In genomic region chr1:2228157-2228594, GRCh38 we compare ENCODE assay signal across 8 cellular contexts. TPM values are rescaled to one million over a fixed set of nuclear protein-coding genes. Genes with fewer than 3 reads are reported as not detected.
A peak's percentile ranks its signal among the peaks of the same experiment; 100 is the strongest.
DNase-seq lines count a peak whose midpoint lies in the region; FAIRE-seq and TF ChIP-seq lines count a peak whose summit lies in the region.

TSS of gene SKI (plus strand) at chr1:2228319. CDS start at chr1:2228767, 448 bp downstream.

- peak within 1 kb of the TSS; percentile 72 for H2AFZ ChIP-seq in osteoblast (ENCODE audit: low read length)

- H3K4me3 ChIP-seq in DOHH2 (ENCODE audit: low read length) (peak within 1 kb of the TSS; percentile 58), SK-N-MC (peak within 1 kb of the TSS; percentile 80), fibroblast of the aortic adventitia (ENCODE audit: low read depth, low read length) (peak within 1 kb of the TSS; percentile 88), osteoblast (ENCODE audit: insufficient read depth, low read length) (peak within 1 kb of the TSS; percentile 88)

- no peak for TF ChIP-seq CTCF in DOHH2 (IDR thresholded peaks at IDR 0.05; ENCODE audit: low read depth, low read length, poor library complexity, severe bottlenecking)
- no peak for TF ChIP-seq CTCF in fibroblast of the aortic adventitia (IDR thresholded peaks at IDR 0.05; ENCODE audit: insufficient read depth, low read length)
- TF ChIP-seq CTCF in osteoblast (IDR thresholded peaks at IDR 0.05; ENCODE audit: extremely low read depth, low read depth, low read length): no peak

- H3K4me2 ChIP-seq in DOHH2 (ENCODE audit: low read length) (peak within 1 kb of the TSS; percentile 63), osteoblast (ENCODE audit: insufficient read depth, low read length) (peak within 1 kb of the TSS; percentile 85)

- H3F3A ChIP-seq in DOHH2 (ENCODE audit: control insufficient read depth, insufficient read depth): no peaks in the 10 kb centered on the region

- no peaks in the 10 kb centered on the region for H3K36me3 ChIP-seq in DOHH2 (ENCODE audit: control insufficient read depth, low read length)
- no peaks in the 10 kb centered on the region for H3K36me3 ChIP-seq in SK-N-MC (ENCODE audit: insufficient read depth, low read length)
- peaks cover 7% of the 10 kb centered on the region for H3K36me3 ChIP-seq in osteoblast (ENCODE audit: insufficient read depth, low read length)

- H3K4me1 ChIP-seq in DOHH2 (ENCODE audit: control insufficient read depth, low read length) (peaks cover 9% of the 10 kb centered on the region), osteoblast (ENCODE audit: insufficient read depth, low read length) (peaks cover 19% of the 10 kb centered on the region)

- H3K27ac ChIP-seq in DOHH2 (ENCODE audit: low read depth, low read length): no peak within 1 kb of the TSS
- peak within 1 kb of the TSS; percentile 87 for H3K27ac ChIP-seq in SK-N-MC
- peak within 1 kb of the TSS; percentile 82 for H3K27ac ChIP-seq in osteoblast (ENCODE audit: low read depth, low read length)

- DNase-seq in SK-N-MC (ENCODE audit: low read depth, low spot score): no peak
- DNase-seq in fibroblast of the aortic adventitia (ENCODE audit: low read depth): no peak
- DNase-seq in osteoblast (ENCODE audit: insufficient read length, low spot score, missing footprints): peak; percentile 90
- DNase-seq in iPS-NIHi7 (ENCODE audit: extremely low spot score): no peak
- DNase-seq in GM19239 (ENCODE audit: insufficient read length, low spot score): no peak
- DNase-seq in ecto neural progenitor cell (ENCODE audit: low spot score): no peak
- no peak for DNase-seq in GM19240 (ENCODE audit: insufficient read length, low spot score)

- no peaks in the 10 kb centered on the region for H3K9me2 ChIP-seq in DOHH2 (replicated peaks; ENCODE audit: control insufficient read depth, low read length)

- H4K20me1 ChIP-seq in DOHH2 (ENCODE audit: control insufficient read depth, insufficient read depth, low read depth, low read length) (0 out of 2 replicates have a peak, but pooled peaks cover 7% of the 10 kb centered on the region), osteoblast (ENCODE audit: insufficient read depth, low read length) (peaks cover 44% of the 10 kb centered on the region)

- H3K79me2 ChIP-seq in DOHH2 (ENCODE audit: control insufficient read depth, low read length) (no peaks in the 10 kb centered on the region), osteoblast (ENCODE audit: insufficient read depth, low read length) (peaks cover 48% of the 10 kb centered on the region)

- H3K9me3 ChIP-seq in DOHH2 (ENCODE audit: control insufficient read depth, insufficient read depth, low read length): no peaks in the 10 kb centered on the region
- no peaks in the 10 kb centered on the region for H3K9me3 ChIP-seq in SK-N-MC (ENCODE audit: low read depth, low read length)
- no peaks in the 10 kb centered on the region for H3K9me3 ChIP-seq in osteoblast (ENCODE audit: low read depth, low read length)

- no peak for FAIRE-seq in GM19239 (lab: Jason Lieb, UNC)

- H3K27me3 ChIP-seq in DOHH2 (ENCODE audit: control insufficient read depth, low read length): peaks cover 17% of the 10 kb centered on the region
- H3K27me3 ChIP-seq in osteoblast (ENCODE audit: insufficient read depth, low read length): no peaks in the 10 kb centered on the region

- H3K9ac ChIP-seq in SK-N-MC (ENCODE audit: insufficient read length): peak within 1 kb of the TSS; percentile 87

RNA-seq across cellular contexts. Expression of gene SKI, which starts in this region (rescaled TPM):
- total RNA-seq in fibroblast of the aortic adventitia (ENCODE audit: low replicate concordance): 28.1 and 36.6 TPM in 2 replicates
- 48.9 TPM in 2 replicates for total RNA-seq in osteoblast
